In the genomic region with DNA sequence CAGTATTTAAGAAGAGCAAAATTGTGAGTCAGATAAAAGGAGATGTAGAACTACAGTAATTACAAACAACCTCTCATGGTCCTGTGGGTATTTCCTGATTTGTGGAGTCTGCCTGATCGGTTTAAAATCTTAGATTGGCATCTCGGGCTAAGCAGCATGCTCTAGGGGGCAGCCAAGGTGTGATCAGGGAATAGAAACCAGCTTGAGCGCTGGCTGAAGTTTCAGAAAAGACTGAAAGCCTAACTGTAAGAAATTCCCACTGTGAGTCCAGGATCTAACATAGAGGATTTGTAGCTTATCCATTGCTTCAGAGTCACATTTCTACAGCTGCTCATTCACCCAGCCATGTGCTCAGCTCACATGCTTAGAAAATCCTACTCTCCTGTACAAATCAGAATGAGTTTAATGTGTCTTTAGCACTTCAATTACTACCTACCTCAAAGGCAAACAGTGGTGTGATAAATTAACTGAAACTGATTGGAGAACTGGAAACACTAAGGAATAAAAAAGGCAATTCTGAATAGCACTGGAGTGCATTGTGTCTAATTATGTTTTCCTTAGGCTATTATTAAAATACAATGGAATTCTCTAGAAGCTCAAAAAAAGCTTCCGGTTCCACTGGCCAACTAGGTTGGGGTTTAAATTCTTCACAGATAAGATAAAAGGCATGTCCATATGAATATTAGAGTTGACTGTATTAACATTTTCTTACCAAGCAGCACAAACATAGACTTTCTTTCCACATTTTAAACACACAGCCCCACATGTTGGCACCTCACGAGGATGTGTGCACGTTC, we compare ENCODE assay signal across 9 cellular contexts.
DNase-seq lines count a peak whose midpoint lies in the region; ATAC-seq and TF ChIP-seq lines count a peak whose summit lies in the region.
"Had no signal": no experiment of that assay in that cellular context is flagged by ENCODE, and none has a peak within 500 bp of the region (broad histone marks: within the 10 kb centered on the region; RNA-seq: fewer than 3 reads in every experiment).

No MANE protein-coding gene starts in this region.

- TF ChIP-seq CTCF in LNCaP clone FGC (IDR thresholded peaks at IDR 0.05; ENCODE audit: control insufficient read depth, extremely low read depth, insufficient read depth) (peak; percentile 52), choroid plexus epithelial cell (conservative IDR thresholded peaks at IDR 0.05; ENCODE audit: low read depth, low read length) (peak; percentile 60), psoas muscle (IDR thresholded peaks at IDR 0.05) (peak; percentile 10), tibial nerve (IDR thresholded peaks at IDR 0.05) (no peak)

- intact Hi-C loops in psoas muscle (cut with DNase I) = no loop called here

- peak; percentile 31 for DNase-seq in DMS 273 (lab: John Stamatoyannopoulos, UW; ENCODE audit: unreplicated experiment)
- no peak for DNase-seq in DMS 273 treated with DMSO at 0.1 percent for 48 hours (lab: John Stamatoyannopoulos, UW)
- peak; percentile 3 for DNase-seq in LNCaP clone FGC (ENCODE audit: low read depth)
- DNase-seq in choroid plexus epithelial cell (ENCODE audit: low read depth) = peak; percentile 50
- no peak for DNase-seq in psoas muscle
- DNase-seq in GM19240 (ENCODE audit: insufficient read length, low spot score) = no peak
- DNase-seq in tibial nerve (ENCODE audit: low spot score in 2 of 2) = no peak

- H3K4me3 ChIP-seq in LNCaP clone FGC (ENCODE audit: low read depth, low read length) = no peak overlapping the region
- H3K4me3 ChIP-seq in choroid plexus epithelial cell (ENCODE audit: low read depth, low read length) = no peak overlapping the region
- no peak overlapping the region for H3K4me3 ChIP-seq in psoas muscle
- H3K4me3 ChIP-seq in tibial nerve = no peak overlapping the region

- H3K9me3 ChIP-seq in psoas muscle = no peaks in the 10 kb centered on the region
- no peaks in the 10 kb centered on the region for H3K9me3 ChIP-seq in tibial nerve

- TF ChIP-seq POLR2A in tibial nerve (IDR thresholded peaks at IDR 0.05) = no peak

- no peak for TF ChIP-seq EP300 in tibial nerve (IDR thresholded peaks at IDR 0.05)

- ATAC-seq in psoas muscle = peak in 1 of 4 donors; percentile 50
- ATAC-seq in GM19455 (IDR thresholded peaks at IDR 0.05; ENCODE audit: unreplicated experiment) = no peak

- H3K36me3 ChIP-seq in psoas muscle (ENCODE audit: insufficient read depth in 1 of 2, low read depth in 1 of 2) (peaks cover 0 to 14% of the 10 kb centered on the region in 2 donors), tibial nerve (peaks cover 0 to 73% (median 0%) of the 10 kb centered on the region in 3 donors)

- H3K27me3 ChIP-seq in psoas muscle (ENCODE audit: insufficient read depth in 3 of 3, low read length in 2 of 3) (no peaks in the 10 kb centered on the region), tibial nerve (no peaks in the 10 kb centered on the region)

- no peaks in the 10 kb centered on the region for H3K4me1 ChIP-seq in psoas muscle
- peaks cover 0 to 1% (median 0%) of the 10 kb centered on the region in 4 donors for H3K4me1 ChIP-seq in tibial nerve

- no peak overlapping the region for H3K27ac ChIP-seq in psoas muscle
- H3K27ac ChIP-seq in tibial nerve = no peak overlapping the region
- H3K27ac ChIP-seq: 22Rv1 had no signal

- WGBS in psoas muscle, 3 donors = 62 to 64% (median 62%) methylated on average over 6 of the region's 6 CpGs
- 57 to 58% methylated on average over 6 of the region's 6 CpGs for WGBS in tibial nerve, 2 donors

Comparison
In these comparisons a context has a peak if more than half of its experiments do, and no peak if none do; other contexts are left out.
1. DNase-seq: peak in DMS 273 (single experiment), LNCaP clone FGC (single experiment) and choroid plexus epithelial cell (single experiment); none in DMS 273 treated with DMSO at 0.1 percent for 48 hours (single experiment), psoas muscle (0 of 2), GM19240 (single experiment) and tibial nerve (0 of 2).
2. CTCF ChIP-seq: peak in LNCaP clone FGC (single experiment), choroid plexus epithelial cell (single experiment) and psoas muscle (single experiment); none in tibial nerve (0 of 5).